1 cellular context compared by ENCODE assay signal in genomic region chr9:92746567-92747458, GRCh38.
TF ChIP-seq lines count a peak whose summit lies in the region.

No MANE protein-coding gene starts in this region.

TF ChIP-seq in HepG2, 621 proteins besides CTCF, POLR2A, EP300 and RAD21 (continued from another document):
- no peak for TF ChIP-seq XRCC5 (optimal IDR thresholded peaks at IDR 0.05; ENCODE audit: low read length)
- TF ChIP-seq MTA1 (CRISPR knock-in tag; IDR thresholded peaks at IDR 0.05; ENCODE audit: borderline replicate concordance) = peak; percentile 32; the same call in 1 of the 2 replicates
- peak; percentile 77; the same call in 1 of the 2 replicates for TF ChIP-seq ZNF646 (CRISPR knock-in tag; IDR thresholded peaks at IDR 0.05)
- no peak for TF ChIP-seq IKZF1 (IDR thresholded peaks at IDR 0.05)
- TF ChIP-seq, protein P1, sequence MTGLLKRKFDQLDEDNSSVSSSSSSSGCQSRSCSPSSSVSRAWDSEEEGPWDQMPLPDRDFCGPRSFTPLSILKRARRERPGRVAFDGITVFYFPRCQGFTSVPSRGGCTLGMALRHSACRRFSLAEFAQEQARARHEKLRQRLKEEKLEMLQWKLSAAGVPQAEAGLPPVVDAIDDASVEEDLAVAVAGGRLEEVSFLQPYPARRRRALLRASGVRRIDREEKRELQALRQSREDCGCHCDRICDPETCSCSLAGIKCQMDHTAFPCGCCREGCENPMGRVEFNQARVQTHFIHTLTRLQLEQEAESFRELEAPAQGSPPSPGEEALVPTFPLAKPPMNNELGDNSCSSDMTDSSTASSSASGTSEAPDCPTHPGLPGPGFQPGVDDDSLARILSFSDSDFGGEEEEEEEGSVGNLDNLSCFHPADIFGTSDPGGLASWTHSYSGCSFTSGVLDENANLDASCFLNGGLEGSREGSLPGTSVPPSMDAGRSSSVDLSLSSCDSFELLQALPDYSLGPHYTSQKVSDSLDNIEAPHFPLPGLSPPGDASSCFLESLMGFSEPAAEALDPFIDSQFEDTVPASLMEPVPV (CRISPR knock-in tag; IDR thresholded peaks at IDR 0.05) = no peak
- no peak for TF ChIP-seq SRSF1 (optimal IDR thresholded peaks at IDR 0.05; ENCODE audit: low read depth, low read length)
- peak; percentile 75; the same call in 1 of the 2 replicates for TF ChIP-seq IKZF5 (CRISPR knock-in tag; IDR thresholded peaks at IDR 0.05)
- no peak for TF ChIP-seq BHLHE40 (IDR thresholded peaks at IDR 0.05; ENCODE audit: low read length)
- TF ChIP-seq RNF2 (conservative IDR thresholded peaks at IDR 0.05; ENCODE audit: low read depth) = no peak
- peak; percentile 28 to 43; a peak in 1 of 4 replicates for TF ChIP-seq NR2F1 (CRISPR knock-in tag; IDR thresholded peaks at IDR 0.05)
